ENCODE assay signal across 8 cellular contexts in genomic region chr9:129174102-129174723, GRCh38. TPM values are rescaled to one million over a fixed set of nuclear protein-coding genes. Genes with fewer than 3 reads are reported as not detected.
A peak's percentile ranks its signal among the peaks of the same experiment; 100 is the strongest.
DNase-seq lines count a peak whose midpoint lies in the region; ATAC-seq and TF ChIP-seq lines count a peak whose summit lies in the region.

No MANE protein-coding gene starts in this region.

- H3K4me1 ChIP-seq in left ventricle myocardium inferior, result peaks cover 55% of the 10 kb centered on the region

- no peaks in the 10 kb centered on the region for H3K27me3 ChIP-seq in left ventricle myocardium inferior (ENCODE audit: low read depth)

- H3K36me3 Mint-ChIP-seq in type B pancreatic cell, result no peaks in the 10 kb centered on the region

- H3K9me3 Mint-ChIP-seq in type B pancreatic cell, result no peaks in the 10 kb centered on the region

- H3K27me3 Mint-ChIP-seq in type B pancreatic cell, result no peaks in the 10 kb centered on the region

- H3K4me3 ChIP-seq in left ventricle myocardium inferior, result peak overlapping the region; percentile 92

- peak overlapping the region; percentile 95 for H3K27ac Mint-ChIP-seq in type B pancreatic cell

- H3K4me1 Mint-ChIP-seq in type B pancreatic cell (ENCODE audit: unreplicated experiment), result peaks cover 30% of the 10 kb centered on the region

- no peaks in the 10 kb centered on the region for H3K36me3 ChIP-seq in left ventricle myocardium inferior

- peak; percentile 99 for TF ChIP-seq CTCF in left ventricle myocardium inferior (IDR thresholded peaks at IDR 0.05; ENCODE audit: borderline replicate concordance)
- TF ChIP-seq CTCF in type B pancreatic cell (conservative IDR thresholded peaks at IDR 0.05), result peak; percentile 98

- peak overlapping the region; percentile 88 for H3K4me3 Mint-ChIP-seq in type B pancreatic cell

- DNase-seq in GM04504 (ENCODE audit: low read depth) (peak; percentile 84), NCI-H1105 treated with DMSO at 0.1 percent for 48 hours (lab: John Stamatoyannopoulos, UW) (peak; percentile 68), T-helper 1 cell (peak; percentile 50 to 74 (median 68)), amniotic stem cell (lab: John Stamatoyannopoulos, UW) (peak; percentile 83), left ventricle myocardium inferior (peak; percentile 93), posterior vena cava (ENCODE audit: low spot score) (peak; percentile 98), type B pancreatic cell (ENCODE audit: extremely low spot score, unreplicated experiment) (peak; percentile 93)

- intact Hi-C loops in left ventricle myocardium inferior (cut with micrococcal nuclease) (loop anchor here (10.0 kb wide), 1 partner anchor 311 kb away; no protein-coding TSS in a partner anchor), posterior vena cava (cut with DNase I) (loop anchor here in 1 of 2 donors (10.0 kb wide), 1 partner anchor 321 kb away; no protein-coding TSS in a partner anchor)

- no peaks in the 10 kb centered on the region for H3K9me3 ChIP-seq in left ventricle myocardium inferior (replicated peaks)

- ATAC-seq in GM19324 (IDR thresholded peaks at IDR 0.05; ENCODE audit: low FRiP score, unreplicated experiment), result no peak

- H3K27ac ChIP-seq in left ventricle myocardium inferior (replicated peaks), result peak overlapping the region; percentile 99

RNA-seq across cellular contexts. Expression of gene IER5L, which starts 3.8 kb away (rescaled TPM):
- total RNA-seq in left ventricle myocardium inferior, result 3.8 TPM
- total RNA-seq in posterior vena cava, result 10 to 100 TPM; 23.5 to 35.0 TPM
- 22.3 and 37.5 TPM in 2 replicates for total RNA-seq in type B pancreatic cell (ENCODE audit: low replicate concordance)
